Comparison of ENCODE assay signal across 8 cellular contexts in the genomic region with DNA sequence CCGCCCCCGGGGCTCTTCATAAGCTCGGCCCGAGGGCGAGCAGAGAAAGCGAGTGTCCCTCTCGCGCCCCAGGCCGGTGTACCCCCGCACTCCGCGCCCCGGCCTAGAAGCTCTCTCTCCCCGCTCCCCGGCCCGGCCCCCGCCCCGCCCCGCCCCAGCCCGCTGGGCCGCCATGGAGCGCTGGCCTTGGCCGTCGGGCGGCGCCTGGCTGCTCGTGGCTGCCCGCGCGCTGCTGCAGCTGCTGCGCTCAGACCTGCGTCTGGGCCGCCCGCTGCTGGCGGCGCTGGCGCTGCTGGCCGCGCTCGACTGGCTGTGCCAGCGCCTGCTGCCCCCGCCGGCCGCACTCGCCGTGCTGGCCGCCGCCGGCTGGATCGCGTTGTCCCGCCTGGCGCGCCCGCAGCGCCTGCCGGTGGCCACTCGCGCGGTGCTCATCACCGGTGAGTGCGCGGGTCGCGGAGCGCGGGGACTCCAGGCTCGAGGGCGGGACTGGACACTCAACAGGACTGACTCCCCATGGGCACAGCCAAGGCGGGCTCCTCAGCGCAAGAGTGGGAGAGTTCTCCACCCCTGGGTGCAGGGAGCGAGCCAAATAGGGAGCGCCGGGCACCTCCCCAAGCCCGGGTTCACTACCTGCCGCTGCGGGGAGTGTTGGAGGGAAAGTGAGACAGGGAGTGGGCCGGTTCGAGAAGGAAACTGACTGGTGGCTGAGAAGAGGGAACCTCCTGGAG. TPM values are rescaled to one million over a fixed set of nuclear protein-coding genes. Genes with fewer than 3 reads are reported as not detected.
DNase-seq lines count a peak whose midpoint lies in the region; ATAC-seq and TF ChIP-seq lines count a peak whose summit lies in the region.

TSS of gene HSD11B2 (plus strand) at position 45 of the 728 bp plus-strand sequence. CDS start at position 173, 128 bp downstream.

- H3K9me3 Mint-ChIP-seq in GM23338: peaks cover 3% of the 10 kb centered on the region; the same call in 2 of the 3 replicates

- 0 out of 2 replicates have a peak, but pooled peaks cover 4% of the 10 kb centered on the region for H3F3A ChIP-seq in GM23338 (replicated peaks; ENCODE audit: low read depth)

- peaks cover 23% of the 10 kb centered on the region for H3K27me3 ChIP-seq in GM23338 (ENCODE audit: insufficient read depth)

- peak within 1 kb of the TSS; percentile 98 for H3K4me2 ChIP-seq in GM23338

- no peaks in the 10 kb centered on the region for H3K36me3 ChIP-seq in GM23338 (ENCODE audit: insufficient read depth)
- no peaks in the 10 kb centered on the region for H3K36me3 ChIP-seq in SK-N-MC (ENCODE audit: insufficient read depth, low read length)

- H3K79me2 ChIP-seq in GM23338 (replicated peaks; ENCODE audit: insufficient read depth): no peaks in the 10 kb centered on the region

- no peaks in the 10 kb centered on the region for H3K9me2 ChIP-seq in GM23338 (ENCODE audit: insufficient read depth)

- H3K4me3 Mint-ChIP-seq in GM23338: peak within 1 kb of the TSS; percentile 84

- no peak for TF ChIP-seq CTCF in AG09309 (IDR thresholded peaks at IDR 0.05; ENCODE audit: control insufficient read depth, insufficient read depth, low read depth, low read length, missing control alignments)
- TF ChIP-seq CTCF in GM23338 (conservative IDR thresholded peaks at IDR 0.05; ENCODE audit: low read depth in 2 of 2): no peak
- no peak for TF ChIP-seq CTCF in cardiac fibroblast (IDR thresholded peaks at IDR 0.05; ENCODE audit: low read depth, low read length)

- no peak within 1 kb of the TSS for H3K27ac ChIP-seq in GM23338 (ENCODE audit: low read depth)
- H3K27ac ChIP-seq in SK-N-MC: no peak within 1 kb of the TSS

- no peaks in the 10 kb centered on the region for H3K9me3 ChIP-seq in SK-N-MC (ENCODE audit: low read depth, low read length)

- H3K36me3 Mint-ChIP-seq in GM23338 (ENCODE audit: low read depth): peaks cover 10% of the 10 kb centered on the region

- H2AFZ ChIP-seq in GM23338: 0 out of 2 replicates have a peak within 1 kb of the TSS, but pooled peaks have one; percentile 80

- peaks cover 50% of the 10 kb centered on the region for H3K4me1 Mint-ChIP-seq in GM23338

- H3K27ac Mint-ChIP-seq in GM23338: no peak within 1 kb of the TSS; the same call in 1 of the 2 replicates

- peak; percentile 50 for ATAC-seq in GM23338
- ATAC-seq in HG02870 (IDR thresholded peaks at IDR 0.05; ENCODE audit: unreplicated experiment): no peak
- no peak for ATAC-seq in GM18520 (IDR thresholded peaks at IDR 0.05; ENCODE audit: unreplicated experiment)

- H3K4me1 ChIP-seq in GM23338 (ENCODE audit: insufficient read depth): peaks cover 25% of the 10 kb centered on the region

- H3K27me3 Mint-ChIP-seq in GM23338 (ENCODE audit: insufficient read depth, low read depth, poor library complexity): peaks cover 36% of the 10 kb centered on the region

- H4K20me1 ChIP-seq in GM23338 (replicated peaks; ENCODE audit: insufficient read depth): no peaks in the 10 kb centered on the region

- no peak for DNase-seq in AG09309 (ENCODE audit: low read depth)
- DNase-seq in GM23338 (ENCODE audit: low spot score): peak; percentile 83
- no peak for DNase-seq in SK-N-MC (ENCODE audit: low read depth, low spot score)
- peak; percentile 22 to 52 for DNase-seq in cardiac fibroblast (ENCODE audit: low read depth in 2 of 2)
- peak; percentile 10 for DNase-seq in kidney glomerular epithelial cell (lab: John Stamatoyannopoulos, UW)
- peak; percentile 7 to 16 for DNase-seq in stimulated activated CD8-positive, alpha-beta memory T cell treated with anti-CD3 and anti-CD28 coated beads, Interleukin-2, amount 100 ng/mL, for 48 hours (ENCODE audit: low read depth in 2 of 2)

- H3K4me3 ChIP-seq in AG09309 (ENCODE audit: control insufficient read depth, low read depth, low read length) (peak within 1 kb of the TSS; percentile 35), GM23338 (peak within 1 kb of the TSS; percentile 85), SK-N-MC (peak within 1 kb of the TSS; percentile 82), cardiac fibroblast (replicated peaks in 1 of 2; ENCODE audit: low read depth in 2 of 2, low read length in 2 of 2) (peak within 1 kb of the TSS; percentile 15 to 24)

- peak within 1 kb of the TSS; percentile 65 for H3K9ac ChIP-seq in SK-N-MC (ENCODE audit: insufficient read length)

TF ChIP-seq in GM23338, 12 proteins besides CTCF, POLR2A, EP300 and RAD21:
- TF ChIP-seq CREB1 (CRISPR knock-in tag; IDR thresholded peaks at IDR 0.05; ENCODE audit: low read depth) (no peak), ZNF331 (CRISPR knock-in tag; IDR thresholded peaks at IDR 0.05; ENCODE audit: low read depth) (no peak), POLR2AphosphoS5 (IDR thresholded peaks at IDR 0.05; ENCODE audit: low read depth) (peak; percentile 65)
- TF ChIP-seq, protein P1, sequence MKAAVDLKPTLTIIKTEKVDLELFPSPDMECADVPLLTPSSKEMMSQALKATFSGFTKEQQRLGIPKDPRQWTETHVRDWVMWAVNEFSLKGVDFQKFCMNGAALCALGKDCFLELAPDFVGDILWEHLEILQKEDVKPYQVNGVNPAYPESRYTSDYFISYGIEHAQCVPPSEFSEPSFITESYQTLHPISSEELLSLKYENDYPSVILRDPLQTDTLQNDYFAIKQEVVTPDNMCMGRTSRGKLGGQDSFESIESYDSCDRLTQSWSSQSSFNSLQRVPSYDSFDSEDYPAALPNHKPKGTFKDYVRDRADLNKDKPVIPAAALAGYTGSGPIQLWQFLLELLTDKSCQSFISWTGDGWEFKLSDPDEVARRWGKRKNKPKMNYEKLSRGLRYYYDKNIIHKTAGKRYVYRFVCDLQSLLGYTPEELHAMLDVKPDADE (IDR thresholded peaks at IDR 0.05): no peak

RNA-seq across cellular contexts. Expression of gene HSD11B2, which starts in this region (rescaled TPM):
- 23.0 and 25.1 TPM in 2 replicates for total RNA-seq in GM23338 (2014; rRNA removed; shearing (Covaris generic))
- polyA plus RNA-seq in GM23338 (2016; fragmentation: Nextera tagmentation; extraction: Ambion mirVana): 14.8 and 16.6 TPM in 2 replicates

Comparison
In these comparisons a context has a peak if more than half of its experiments do, and no peak if none do; other contexts are left out.
1. DNase-seq: peak in GM23338 (single experiment), cardiac fibroblast (2 of 2), kidney glomerular epithelial cell (single experiment) and stimulated activated CD8-positive, alpha-beta memory T cell treated with anti-CD3 and anti-CD28 coated beads, Interleukin-2, amount 100 ng/mL, for 48 hours (2 of 2); none in AG09309 (single experiment) and SK-N-MC (single experiment).
2. H3K4me3 ChIP-seq: peak in every context shown above with its lines; median percentile 85 in GM23338; 82 in SK-N-MC; 35 in AG09309; 20 in cardiac fibroblast.